ENCODE assay signal across 8 cellular contexts in genomic region chr2:201858781-201859180, GRCh38. TPM values are rescaled to one million over a fixed set of nuclear protein-coding genes. Genes with fewer than 3 reads are reported as not detected.
A peak's percentile ranks its signal among the peaks of the same experiment; 100 is the strongest.
DNase-seq lines count a peak whose midpoint lies in the region; ATAC-seq and TF ChIP-seq lines count a peak whose summit lies in the region.

No MANE protein-coding gene starts in this region.

- no peak for ATAC-seq in HG02763 (IDR thresholded peaks at IDR 0.05; ENCODE audit: unreplicated experiment)

- H3K27me3 Mint-ChIP-seq in type B pancreatic cell, result no peaks in the 10 kb centered on the region

- H3K9me3 Mint-ChIP-seq in type B pancreatic cell, result no peaks in the 10 kb centered on the region

- H3K36me3 Mint-ChIP-seq in type B pancreatic cell, result no peaks in the 10 kb centered on the region

- H3K27ac Mint-ChIP-seq in type B pancreatic cell, result peak overlapping the region; percentile 27

- H3K4me1 Mint-ChIP-seq in type B pancreatic cell (ENCODE audit: unreplicated experiment), result peaks cover 51% of the 10 kb centered on the region

- peak overlapping the region; percentile 77 for H3K4me3 Mint-ChIP-seq in type B pancreatic cell

- TF ChIP-seq CTCF in type B pancreatic cell (conservative IDR thresholded peaks at IDR 0.05), result no peak

- DNase-seq in activated effector memory CD4-positive, alpha-beta T cell treated with anti-CD3 and anti-CD28 coated beads, Interleukin-2, amount 50 U/mL, for 16 hours, result peak; percentile 64
- no peak for DNase-seq in activated effector memory CD4-positive, alpha-beta T cell treated with Interleukin-2 at 50 U/mL for 16 hours
- peak; percentile 35 for DNase-seq in activated naive CD4-positive, alpha-beta T cell treated with anti-CD3 and anti-CD28 coated beads, Interleukin-2, amount 50 U/mL, for 16 hours
- DNase-seq in medulla oblongata (ENCODE audit: extremely low spot score) (peak; percentile 69), type B pancreatic cell (ENCODE audit: extremely low spot score, unreplicated experiment) (no peak), NCI-H2107 (lab: John Stamatoyannopoulos, UW) (no peak), T1000 (lab: John Stamatoyannopoulos, UW) (no peak)

RNA-seq across cellular contexts. Expression of gene CDK15, which starts 52.4 kb away (rescaled TPM):
- 1.8 TPM in 1 of 2 replicates, not detected in the other for total RNA-seq in type B pancreatic cell (ENCODE audit: low replicate concordance)

Comparison
In these comparisons a context has a peak if more than half of its experiments do, and no peak if none do; other contexts are left out.
1. DNase-seq: peak in activated effector memory CD4-positive, alpha-beta T cell treated with anti-CD3 and anti-CD28 coated beads, Interleukin-2, amount 50 U/mL, for 16 hours (single experiment), activated naive CD4-positive, alpha-beta T cell treated with anti-CD3 and anti-CD28 coated beads, Interleukin-2, amount 50 U/mL, for 16 hours (single experiment) and medulla oblongata (single experiment); none in activated effector memory CD4-positive, alpha-beta T cell treated with Interleukin-2 at 50 U/mL for 16 hours (single experiment), type B pancreatic cell (single experiment), NCI-H2107 (single experiment) and T1000 (single experiment).